7 cellular contexts compared by ENCODE assay signal in the genomic region with DNA sequence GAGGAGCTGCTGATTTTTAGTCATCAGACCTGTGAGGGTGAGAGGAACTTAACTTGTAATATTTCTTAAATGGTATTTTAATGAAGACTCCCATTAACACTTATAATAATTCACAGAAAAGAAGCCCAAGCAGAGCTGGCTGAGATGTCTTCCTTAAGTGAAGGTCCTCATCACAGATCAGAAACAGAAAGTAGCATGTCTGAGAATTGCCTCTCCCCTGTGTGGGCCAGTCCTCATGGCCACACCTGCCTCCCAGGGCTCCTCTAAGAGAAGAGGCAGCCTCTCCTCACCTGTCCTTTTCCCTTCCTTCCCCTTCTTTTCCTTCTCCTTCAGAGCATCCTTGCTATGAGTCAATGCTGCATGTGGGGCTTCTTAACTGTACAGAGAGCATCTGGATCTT.
DNase-seq lines count a peak whose midpoint lies in the region; ATAC-seq and TF ChIP-seq lines count a peak whose summit lies in the region.
"Not testable (repeated sequence)": the region's sequence is repeated elsewhere in the genome, so short reads cannot be mapped to it uniquely, and the experiment has no call there.

No MANE protein-coding gene starts in this region.

- TF ChIP-seq CTCF in coronary artery (IDR thresholded peaks at IDR 0.05) = not testable (repeated sequence)

- ATAC-seq in GM18867 (IDR thresholded peaks at IDR 0.05; ENCODE audit: unreplicated experiment) = peak; percentile 88
- ATAC-seq in GM19025 (IDR thresholded peaks at IDR 0.05; ENCODE audit: low read depth, unreplicated experiment) = peak; percentile 78
- ATAC-seq in GM19452 (IDR thresholded peaks at IDR 0.05; ENCODE audit: unreplicated experiment) = peak; percentile 69
- peak; percentile 62 for ATAC-seq in GM21423 (IDR thresholded peaks at IDR 0.05; ENCODE audit: unreplicated experiment)
- ATAC-seq in GM21786 (IDR thresholded peaks at IDR 0.05; ENCODE audit: unreplicated experiment) = peak; percentile 52
- ATAC-seq in HG03442 (IDR thresholded peaks at IDR 0.05; ENCODE audit: unreplicated experiment) = peak; percentile 74

- H3K27ac ChIP-seq in coronary artery = not testable (repeated sequence)

- peak; percentile 9 for DNase-seq in coronary artery (ENCODE audit: low spot score)

- not testable (repeated sequence) for H3K4me3 ChIP-seq in coronary artery
